In the genomic region with DNA sequence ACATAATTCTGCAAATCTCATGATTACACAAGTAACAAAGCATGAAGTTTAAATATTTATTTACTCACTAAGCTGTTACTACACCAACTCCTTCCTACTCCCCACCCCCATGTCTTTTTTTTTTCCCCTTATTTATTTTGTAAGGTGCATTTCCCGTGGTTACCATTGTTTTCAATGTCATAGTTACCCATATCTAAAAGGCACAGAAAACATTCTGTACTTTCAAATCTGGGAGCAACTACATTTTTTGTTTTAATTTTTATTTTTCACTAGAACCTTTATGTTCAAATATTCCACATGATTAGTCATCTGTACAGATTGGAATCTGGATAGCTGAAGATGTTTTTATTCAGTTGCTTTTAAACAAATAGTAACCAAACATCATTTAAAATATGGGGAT, we compare ENCODE assay signal across 15 cellular contexts.
A peak's percentile ranks its signal among the peaks of the same experiment; 100 is the strongest.
DNase-seq lines count a peak whose midpoint lies in the region; ATAC-seq and TF ChIP-seq lines count a peak whose summit lies in the region.
"Had no signal": no experiment of that assay in that cellular context is flagged by ENCODE, and none has a peak within 500 bp of the region (broad histone marks: within the 10 kb centered on the region; RNA-seq: fewer than 3 reads in every experiment).

No MANE protein-coding gene starts in this region.

- H3K27ac Mint-ChIP-seq in CD8-positive, alpha-beta memory T cell, result peak overlapping the region in 7 of 8 donors; percentile 0 to 91 (median 62)
- peak overlapping the region; percentile 85 for H3K27ac Mint-ChIP-seq in T-helper 17 cell
- H3K27ac Mint-ChIP-seq in natural killer cell, result peak overlapping the region; percentile 73 to 87

- no peaks in the 10 kb centered on the region for H3K27me3 ChIP-seq in CD8-positive, alpha-beta memory T cell (ENCODE audit: insufficient read depth, low read length, poor library complexity, severe bottlenecking)

- no peaks in the 10 kb centered on the region for H3K9me3 Mint-ChIP-seq in CD8-positive, alpha-beta memory T cell
- H3K9me3 Mint-ChIP-seq in natural killer cell, result no peaks in the 10 kb centered on the region
- H3K9me3 Mint-ChIP-seq: neural crest cell had no signal

- ATAC-seq in T-helper 17 cell (peak; percentile 78), natural killer cell (peak; percentile 39 to 58 (median 41))
- ATAC-seq: activated CD4-positive, CD25-positive, alpha-beta regulatory T cell treated with anti-CD3 and anti-CD28 coated beads, Interleukin-2, amount 50 U/mL, for 24 hours; K562 had no signal

- H3K4me3 ChIP-seq in CD8-positive, alpha-beta memory T cell (ENCODE audit: low read length), result no peak overlapping the region
- no peak overlapping the region for H3K4me3 ChIP-seq in fibroblast of mammary gland (ENCODE audit: control insufficient read depth, low read depth, low read length)
- H3K4me3 ChIP-seq in lower leg skin (ENCODE audit: low read depth, poor library complexity, severe bottlenecking), result no peak overlapping the region
- H3K4me3 ChIP-seq: K562, smooth muscle cell, thoracic aorta had no signal

- peaks cover 0 to 3% (median 0%) of the 10 kb centered on the region in 3 donors for H3K36me3 Mint-ChIP-seq in CD8-positive, alpha-beta memory T cell
- H3K36me3 Mint-ChIP-seq in T-helper 17 cell (ENCODE audit: low read depth), result peaks cover 4% of the 10 kb centered on the region
- H3K36me3 Mint-ChIP-seq in natural killer cell, result no peaks in the 10 kb centered on the region

- POLR2A ChIA-PET in CD8-positive, alpha-beta memory T cell (lab: Charles Lee), result no interaction called here

- H3K9me3 ChIP-seq in CD8-positive, alpha-beta memory T cell (ENCODE audit: low read length), result no peaks in the 10 kb centered on the region
- H3K9me3 ChIP-seq in T-helper 17 cell (ENCODE audit: control insufficient read depth, low read length, poor library complexity, severe bottlenecking), result no peaks in the 10 kb centered on the region
- H3K9me3 ChIP-seq: thoracic aorta had no signal

- CTCF ChIA-PET in CD8-positive, alpha-beta memory T cell (lab: Charles Lee), result interaction anchor here (0.8 kb wide), 1 partner anchor 63 kb away, joined by 3 read pairs; no protein-coding TSS in a partner anchor

- TF ChIP-seq CTCF in fibroblast of mammary gland (conservative IDR thresholded peaks at IDR 0.05; ENCODE audit: control insufficient read depth, insufficient read depth, low read depth, low read length) (no peak), natural killer cell (IDR thresholded peaks at IDR 0.05) (no peak), lower leg skin (IDR thresholded peaks at IDR 0.05) (no peak)

- H3K27me3 Mint-ChIP-seq in CD8-positive, alpha-beta memory T cell, result no peaks in the 10 kb centered on the region
- no peaks in the 10 kb centered on the region for H3K27me3 Mint-ChIP-seq in T-helper 17 cell
- H3K27me3 Mint-ChIP-seq in natural killer cell (ENCODE audit: low read depth in 2 of 2), result no peaks in the 10 kb centered on the region

- H3K36me3 ChIP-seq in CD8-positive, alpha-beta memory T cell (ENCODE audit: insufficient read depth, low read length), result no peaks in the 10 kb centered on the region
- H3K36me3 ChIP-seq: thoracic aorta had no signal

- peaks cover 10% of the 10 kb centered on the region for H3K4me1 ChIP-seq in CD8-positive, alpha-beta memory T cell (ENCODE audit: insufficient read depth, low read length)

- H3K4me1 Mint-ChIP-seq in CD8-positive, alpha-beta memory T cell, result peaks cover 69 to 92% (median 92%) of the 10 kb centered on the region in 3 donors
- H3K4me1 Mint-ChIP-seq in T-helper 17 cell (peaks cover 37% of the 10 kb centered on the region), natural killer cell (peaks cover 75 to 78% of the 10 kb centered on the region in 2 donors)

- H3K4me3 Mint-ChIP-seq in CD8-positive, alpha-beta memory T cell, result peak overlapping the region in 3 of 7 donors; percentile 2 to 8 (median 3)
- no peak overlapping the region for H3K4me3 Mint-ChIP-seq in T-helper 17 cell
- peak overlapping the region; percentile 52 for H3K4me3 Mint-ChIP-seq in natural killer cell
- H3K4me3 Mint-ChIP-seq: neural crest cell had no signal

- no peak for TF ChIP-seq POLR2A in lower leg skin (IDR thresholded peaks at IDR 0.05)

- WGBS in lower leg skin, 2 donors, result 23 to 32% methylated on average over 1 of the region's 1 CpG

- no peak overlapping the region for H3K27ac ChIP-seq in CD8-positive, alpha-beta memory T cell (ENCODE audit: low read depth, low read length)
- H3K27ac ChIP-seq: thoracic aorta had no signal

- intact Hi-C loops in natural killer cell (cut with micrococcal nuclease) (loop anchor here (5.0 kb wide), 2 partner anchors 43 to 63 kb away; partner anchors contain the start of gene PPP3CA), lower leg skin (cut with DNase I; ENCODE audit: low total_unique reads) (no loop called here)

- peak in 2 of 5 donors; percentile 16 to 25 for DNase-seq in CD8-positive, alpha-beta memory T cell
- DNase-seq in T-helper 17 cell (no peak), fibroblast of mammary gland (ENCODE audit: low read depth) (peak; percentile 39), natural killer cell (no peak), lower leg skin (ENCODE audit: low spot score in 2 of 2) (no peak), COR-L47 (lab: John Stamatoyannopoulos, UW) (no peak), NCI-H446 (lab: John Stamatoyannopoulos, UW) (no peak), NCI-H2081 treated with DMSO at 0.1 percent for 48 hours (lab: John Stamatoyannopoulos, UW) (no peak)
- DNase-seq: activated T-cell treated with anti-CD3 and anti-CD28 coated beads, Interleukin-2, amount 50 U/mL, for 48 hours; NCI-H187 treated with DMSO at 0.1 percent for 48 hours had no signal
